Comparison of ENCODE assay signal across 18 cellular contexts in the genomic region with DNA sequence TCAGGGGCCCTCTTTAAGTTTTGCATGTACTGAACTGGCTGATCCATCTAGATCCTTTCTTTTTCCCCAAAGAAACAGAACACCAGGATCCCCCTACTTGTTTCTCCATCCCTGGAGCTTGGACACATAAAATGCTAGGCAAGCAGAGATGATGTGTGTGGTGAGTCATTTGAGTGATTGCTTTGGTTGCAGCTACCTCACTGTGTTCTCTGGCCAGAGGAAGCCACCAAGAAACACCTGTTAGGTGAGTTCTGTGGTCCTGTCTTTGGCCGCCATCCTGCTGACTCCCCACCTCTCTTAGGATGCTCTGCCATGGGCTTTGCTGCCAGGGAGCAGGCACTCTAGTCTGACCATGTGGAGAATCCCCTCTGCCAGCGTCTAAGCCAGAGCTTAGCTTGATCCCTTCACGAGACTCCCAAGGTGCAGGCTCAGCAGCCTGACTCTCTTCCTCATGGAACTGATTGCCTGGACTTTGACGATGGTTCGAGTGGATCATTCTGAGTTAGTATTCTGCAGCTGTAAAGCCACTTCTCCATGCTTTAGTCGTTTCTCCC. TPM values are rescaled to one million over a fixed set of nuclear protein-coding genes. Genes with fewer than 3 reads are reported as not detected.
"Had no signal": no experiment of that assay in that cellular context is flagged by ENCODE, and none has a peak within 500 bp of the region (broad histone marks: within the 10 kb centered on the region; RNA-seq: fewer than 3 reads in every experiment).

No MANE protein-coding gene starts in this region.

- FAIRE-seq: endothelial cell of umbilical vein, keratinocyte had no signal

- H3K27ac ChIP-seq: left lung, sigmoid colon, upper lobe of right lung had no signal

- H3K4me3 ChIP-seq: left lung, sigmoid colon, upper lobe of right lung had no signal

- ATAC-seq: left lung, upper lobe of right lung had no signal

- H3K9me3 ChIP-seq: left lung, sigmoid colon, upper lobe of right lung had no signal

- H3K4me1 ChIP-seq: left lung, sigmoid colon, upper lobe of right lung had no signal

- H3K36me3 ChIP-seq: left lung, sigmoid colon, upper lobe of right lung had no signal

- DNase-seq: activated CD4-positive, alpha-beta T cell treated with anti-CD3 and anti-CD28 coated beads, Interleukin-2, amount 50 U/mL, for 4 hours; activated gamma-delta T cell treated with Interleukin-2 at 50 U/mL for 16 hours; amniotic stem cell; dermis blood vessel endothelial cell; effector memory CD4-positive, alpha-beta T cell; foreskin melanocyte; left lung; nephron progenitor cell; occipital lobe; sigmoid colon; stimulated activated naive CD4-positive, alpha-beta T cell; upper lobe of right lung had no signal

RNA-seq across cellular contexts. Expression of a gene that starts 54.3 kb away (rescaled TPM):
- total RNA-seq: activated CD8-positive, alpha-beta memory T cell treated with anti-CD3 and anti-CD28 coated beads for 36 hours; dermis blood vessel endothelial cell; endothelial cell of umbilical vein; left lung; myocyte; renal cortical epithelial cell; T-helper 2 cell treated with Interferon-gamma antibody and Interleukin-4, amounts not matched to agents 100 ng/mL and 5 ng/mL, for 36 hours; upper lobe of right lung had no signal
- polyA plus RNA-seq: endothelial cell of umbilical vein, sigmoid colon had no signal
